Comparison of ENCODE assay signal across 1 cellular context in the genomic region with DNA sequence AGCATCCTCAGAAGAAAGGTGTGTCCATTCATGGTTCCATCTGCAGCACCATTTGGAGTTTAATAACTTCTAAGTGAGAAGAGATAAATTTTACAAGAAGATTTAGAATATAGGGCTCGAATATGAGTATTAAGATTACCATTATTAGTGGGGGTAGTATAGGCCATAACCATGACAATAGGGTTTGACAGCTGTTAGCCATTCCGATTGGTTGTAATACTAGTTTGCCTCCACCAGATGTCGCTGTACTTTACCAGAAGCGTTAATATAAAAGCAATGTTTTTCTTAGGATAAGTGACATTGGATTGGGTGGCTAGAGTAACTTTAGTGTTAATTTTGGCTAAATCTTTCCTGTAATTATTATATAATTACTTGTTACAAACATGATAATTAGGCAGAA.
TF ChIP-seq lines count a peak whose summit lies in the region.

No MANE protein-coding gene starts in this region.

TF ChIP-seq in K562, 482 proteins besides CTCF, POLR2A, EP300 and RAD21 (continued from another document and continues in another):
- TF ChIP-seq, protein P1, sequence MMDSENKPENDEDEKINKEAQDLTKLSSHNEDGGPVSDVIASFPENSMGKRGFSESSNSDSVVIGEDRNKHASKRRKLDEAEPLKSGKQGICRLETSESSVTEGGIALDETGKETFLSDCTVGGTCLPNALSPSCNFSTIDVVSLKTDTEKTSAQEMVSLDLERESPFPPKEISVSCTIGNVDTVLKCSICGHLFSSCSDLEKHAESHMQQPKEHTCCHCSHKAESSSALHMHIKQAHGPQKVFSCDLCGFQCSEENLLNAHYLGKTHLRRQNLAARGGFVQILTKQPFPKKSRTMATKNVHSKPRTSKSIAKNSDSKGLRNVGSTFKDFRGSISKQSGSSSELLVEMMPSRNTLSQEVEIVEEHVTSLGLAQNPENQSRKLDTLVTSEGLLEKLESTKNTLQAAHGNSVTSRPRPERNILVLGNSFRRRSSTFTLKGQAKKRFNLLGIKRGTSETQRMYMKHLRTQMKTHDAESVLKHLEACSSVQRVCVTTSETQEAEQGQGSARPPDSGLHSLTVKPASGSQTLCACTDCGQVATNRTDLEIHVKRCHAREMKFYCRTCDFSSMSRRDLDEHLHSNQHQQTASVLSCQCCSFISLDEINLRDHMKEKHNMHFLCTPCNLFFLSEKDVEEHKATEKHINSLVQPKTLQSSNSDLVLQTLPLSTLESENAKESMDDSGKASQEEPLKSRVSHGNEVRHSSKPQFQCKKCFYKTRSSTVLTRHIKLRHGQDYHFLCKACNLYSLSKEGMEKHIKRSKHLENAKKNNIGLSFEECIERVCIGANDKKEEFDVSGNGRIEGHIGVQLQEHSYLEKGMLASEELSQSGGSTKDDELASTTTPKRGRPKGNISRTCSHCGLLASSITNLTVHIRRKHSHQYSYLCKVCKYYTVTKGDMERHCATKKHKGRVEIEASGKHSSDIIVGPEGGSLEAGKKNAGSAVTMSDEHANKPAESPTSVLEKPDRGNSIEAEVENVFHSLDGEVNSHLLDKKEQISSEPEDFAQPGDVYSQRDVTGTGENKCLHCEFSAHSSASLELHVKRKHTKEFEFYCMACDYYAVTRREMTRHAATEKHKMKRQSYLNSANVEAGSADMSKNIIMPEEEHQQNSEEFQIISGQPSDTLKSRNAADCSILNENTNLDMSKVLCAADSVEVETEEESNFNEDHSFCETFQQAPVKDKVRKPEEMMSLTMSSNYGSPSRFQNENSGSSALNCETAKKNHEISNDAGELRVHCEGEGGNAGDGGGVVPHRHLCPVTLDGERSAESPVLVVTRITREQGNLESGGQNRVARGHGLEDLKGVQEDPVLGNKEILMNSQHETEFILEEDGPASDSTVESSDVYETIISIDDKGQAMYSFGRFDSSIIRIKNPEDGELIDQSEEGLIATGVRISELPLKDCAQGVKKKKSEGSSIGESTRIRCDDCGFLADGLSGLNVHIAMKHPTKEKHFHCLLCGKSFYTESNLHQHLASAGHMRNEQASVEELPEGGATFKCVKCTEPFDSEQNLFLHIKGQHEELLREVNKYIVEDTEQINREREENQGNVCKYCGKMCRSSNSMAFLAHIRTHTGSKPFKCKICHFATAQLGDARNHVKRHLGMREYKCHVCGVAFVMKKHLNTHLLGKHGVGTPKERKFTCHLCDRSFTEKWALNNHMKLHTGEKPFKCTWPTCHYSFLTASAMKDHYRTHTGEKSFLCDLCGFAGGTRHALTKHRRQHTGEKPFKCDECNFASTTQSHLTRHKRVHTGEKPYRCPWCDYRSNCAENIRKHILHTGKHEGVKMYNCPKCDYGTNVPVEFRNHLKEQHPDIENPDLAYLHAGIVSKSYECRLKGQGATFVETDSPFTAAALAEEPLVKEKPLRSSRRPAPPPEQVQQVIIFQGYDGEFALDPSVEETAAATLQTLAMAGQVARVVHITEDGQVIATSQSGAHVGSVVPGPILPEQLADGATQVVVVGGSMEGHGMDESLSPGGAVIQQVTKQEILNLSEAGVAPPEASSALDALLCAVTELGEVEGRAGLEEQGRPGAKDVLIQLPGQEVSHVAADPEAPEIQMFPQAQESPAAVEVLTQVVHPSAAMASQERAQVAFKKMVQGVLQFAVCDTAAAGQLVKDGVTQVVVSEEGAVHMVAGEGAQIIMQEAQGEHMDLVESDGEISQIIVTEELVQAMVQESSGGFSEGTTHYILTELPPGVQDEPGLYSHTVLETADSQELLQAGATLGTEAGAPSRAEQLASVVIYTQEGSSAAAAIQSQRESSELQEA (IDR thresholded peaks at IDR 0.05; ENCODE audit: low read depth): no peak
- TF ChIP-seq KAT7 (CRISPR knock-in tag; IDR thresholded peaks at IDR 0.05; ENCODE audit: borderline replicate concordance) (no peak), EGR1 (conservative IDR thresholded peaks at IDR 0.05) (no peak), SIX5 (IDR thresholded peaks at IDR 0.05; ENCODE audit: borderline replicate concordance in 1 of 2, insufficient read depth in 1 of 2, low read depth in 1 of 2, low read length in 2 of 2) (no peak), DACH1 (IDR thresholded peaks at IDR 0.05; ENCODE audit: partially characterized antibody) (peak; percentile 17), ZFP30 (CRISPR knock-in tag; IDR thresholded peaks at IDR 0.05; ENCODE audit: borderline replicate concordance) (no peak), ZNF780A (CRISPR knock-in tag; IDR thresholded peaks at IDR 0.05) (no peak), CEBPB (tag; IDR thresholded peaks at IDR 0.05) (no peak), ZNF274 (IDR thresholded peaks at IDR 0.05; ENCODE audit: borderline replicate concordance, low read depth, low read length) (no peak), JUND (IDR thresholded peaks at IDR 0.05; ENCODE audit: borderline replicate concordance, low read depth, low read length) (no peak), JUND (tag; IDR thresholded peaks at IDR 0.05; ENCODE audit: borderline replicate concordance, low read depth, low read length) (no peak), CBX1 (IDR thresholded peaks at IDR 0.05; ENCODE audit: low read depth) (0 out of 2 replicates have a peak, but pooled peaks have one; percentile 34), RFX5 (IDR thresholded peaks at IDR 0.05; ENCODE audit: low read depth, low read length) (no peak), ZNF143 (CRISPR knock-in tag; IDR thresholded peaks at IDR 0.05) (no peak), HDAC3 (IDR thresholded peaks at IDR 0.05; ENCODE audit: borderline replicate concordance, partially characterized antibody) (no peak), NBN (IDR thresholded peaks at IDR 0.05; ENCODE audit: low read depth) (no peak)
- TF ChIP-seq, protein P2, sequence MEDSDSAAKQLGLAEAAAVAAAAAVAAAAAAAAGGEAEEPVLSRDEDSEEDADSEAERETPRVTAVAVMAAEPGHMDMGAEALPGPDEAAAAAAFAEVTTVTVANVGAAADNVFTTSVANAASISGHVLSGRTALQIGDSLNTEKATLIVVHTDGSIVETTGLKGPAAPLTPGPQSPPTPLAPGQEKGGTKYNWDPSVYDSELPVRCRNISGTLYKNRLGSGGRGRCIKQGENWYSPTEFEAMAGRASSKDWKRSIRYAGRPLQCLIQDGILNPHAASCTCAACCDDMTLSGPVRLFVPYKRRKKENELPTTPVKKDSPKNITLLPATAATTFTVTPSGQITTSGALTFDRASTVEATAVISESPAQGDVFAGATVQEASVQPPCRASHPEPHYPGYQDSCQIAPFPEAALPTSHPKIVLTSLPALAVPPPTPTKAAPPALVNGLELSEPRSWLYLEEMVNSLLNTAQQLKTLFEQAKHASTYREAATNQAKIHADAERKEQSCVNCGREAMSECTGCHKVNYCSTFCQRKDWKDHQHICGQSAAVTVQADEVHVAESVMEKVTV (CRISPR knock-in tag; IDR thresholded peaks at IDR 0.05): 0 out of 2 replicates have a peak, but pooled peaks have one; percentile 14
- TF ChIP-seq, protein P3, sequence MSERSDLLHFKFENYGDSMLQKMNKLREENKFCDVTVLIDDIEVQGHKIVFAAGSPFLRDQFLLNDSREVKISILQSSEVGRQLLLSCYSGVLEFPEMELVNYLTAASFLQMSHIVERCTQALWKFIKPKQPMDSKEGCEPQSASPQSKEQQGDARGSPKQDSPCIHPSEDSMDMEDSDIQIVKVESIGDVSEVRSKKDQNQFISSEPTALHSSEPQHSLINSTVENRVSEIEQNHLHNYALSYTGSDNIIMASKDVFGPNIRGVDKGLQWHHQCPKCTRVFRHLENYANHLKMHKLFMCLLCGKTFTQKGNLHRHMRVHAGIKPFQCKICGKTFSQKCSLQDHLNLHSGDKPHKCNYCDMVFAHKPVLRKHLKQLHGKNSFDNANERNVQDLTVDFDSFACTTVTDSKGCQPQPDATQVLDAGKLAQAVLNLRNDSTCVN (CRISPR knock-in tag; IDR thresholded peaks at IDR 0.05): no peak
- TF ChIP-seq, protein P4, sequence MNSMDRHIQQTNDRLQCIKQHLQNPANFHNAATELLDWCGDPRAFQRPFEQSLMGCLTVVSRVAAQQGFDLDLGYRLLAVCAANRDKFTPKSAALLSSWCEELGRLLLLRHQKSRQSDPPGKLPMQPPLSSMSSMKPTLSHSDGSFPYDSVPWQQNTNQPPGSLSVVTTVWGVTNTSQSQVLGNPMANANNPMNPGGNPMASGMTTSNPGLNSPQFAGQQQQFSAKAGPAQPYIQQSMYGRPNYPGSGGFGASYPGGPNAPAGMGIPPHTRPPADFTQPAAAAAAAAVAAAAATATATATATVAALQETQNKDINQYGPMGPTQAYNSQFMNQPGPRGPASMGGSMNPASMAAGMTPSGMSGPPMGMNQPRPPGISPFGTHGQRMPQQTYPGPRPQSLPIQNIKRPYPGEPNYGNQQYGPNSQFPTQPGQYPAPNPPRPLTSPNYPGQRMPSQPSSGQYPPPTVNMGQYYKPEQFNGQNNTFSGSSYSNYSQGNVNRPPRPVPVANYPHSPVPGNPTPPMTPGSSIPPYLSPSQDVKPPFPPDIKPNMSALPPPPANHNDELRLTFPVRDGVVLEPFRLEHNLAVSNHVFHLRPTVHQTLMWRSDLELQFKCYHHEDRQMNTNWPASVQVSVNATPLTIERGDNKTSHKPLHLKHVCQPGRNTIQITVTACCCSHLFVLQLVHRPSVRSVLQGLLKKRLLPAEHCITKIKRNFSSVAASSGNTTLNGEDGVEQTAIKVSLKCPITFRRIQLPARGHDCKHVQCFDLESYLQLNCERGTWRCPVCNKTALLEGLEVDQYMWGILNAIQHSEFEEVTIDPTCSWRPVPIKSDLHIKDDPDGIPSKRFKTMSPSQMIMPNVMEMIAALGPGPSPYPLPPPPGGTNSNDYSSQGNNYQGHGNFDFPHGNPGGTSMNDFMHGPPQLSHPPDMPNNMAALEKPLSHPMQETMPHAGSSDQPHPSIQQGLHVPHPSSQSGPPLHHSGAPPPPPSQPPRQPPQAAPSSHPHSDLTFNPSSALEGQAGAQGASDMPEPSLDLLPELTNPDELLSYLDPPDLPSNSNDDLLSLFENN (IDR thresholded peaks at IDR 0.05; ENCODE audit: low read depth in 2 of 2, low read length in 2 of 2): no peak
- TF ChIP-seq, protein P5, sequence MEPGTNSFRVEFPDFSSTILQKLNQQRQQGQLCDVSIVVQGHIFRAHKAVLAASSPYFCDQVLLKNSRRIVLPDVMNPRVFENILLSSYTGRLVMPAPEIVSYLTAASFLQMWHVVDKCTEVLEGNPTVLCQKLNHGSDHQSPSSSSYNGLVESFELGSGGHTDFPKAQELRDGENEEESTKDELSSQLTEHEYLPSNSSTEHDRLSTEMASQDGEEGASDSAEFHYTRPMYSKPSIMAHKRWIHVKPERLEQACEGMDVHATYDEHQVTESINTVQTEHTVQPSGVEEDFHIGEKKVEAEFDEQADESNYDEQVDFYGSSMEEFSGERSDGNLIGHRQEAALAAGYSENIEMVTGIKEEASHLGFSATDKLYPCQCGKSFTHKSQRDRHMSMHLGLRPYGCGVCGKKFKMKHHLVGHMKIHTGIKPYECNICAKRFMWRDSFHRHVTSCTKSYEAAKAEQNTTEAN (CRISPR knock-in tag; IDR thresholded peaks at IDR 0.05): no peak
- TF ChIP-seq, protein P6, sequence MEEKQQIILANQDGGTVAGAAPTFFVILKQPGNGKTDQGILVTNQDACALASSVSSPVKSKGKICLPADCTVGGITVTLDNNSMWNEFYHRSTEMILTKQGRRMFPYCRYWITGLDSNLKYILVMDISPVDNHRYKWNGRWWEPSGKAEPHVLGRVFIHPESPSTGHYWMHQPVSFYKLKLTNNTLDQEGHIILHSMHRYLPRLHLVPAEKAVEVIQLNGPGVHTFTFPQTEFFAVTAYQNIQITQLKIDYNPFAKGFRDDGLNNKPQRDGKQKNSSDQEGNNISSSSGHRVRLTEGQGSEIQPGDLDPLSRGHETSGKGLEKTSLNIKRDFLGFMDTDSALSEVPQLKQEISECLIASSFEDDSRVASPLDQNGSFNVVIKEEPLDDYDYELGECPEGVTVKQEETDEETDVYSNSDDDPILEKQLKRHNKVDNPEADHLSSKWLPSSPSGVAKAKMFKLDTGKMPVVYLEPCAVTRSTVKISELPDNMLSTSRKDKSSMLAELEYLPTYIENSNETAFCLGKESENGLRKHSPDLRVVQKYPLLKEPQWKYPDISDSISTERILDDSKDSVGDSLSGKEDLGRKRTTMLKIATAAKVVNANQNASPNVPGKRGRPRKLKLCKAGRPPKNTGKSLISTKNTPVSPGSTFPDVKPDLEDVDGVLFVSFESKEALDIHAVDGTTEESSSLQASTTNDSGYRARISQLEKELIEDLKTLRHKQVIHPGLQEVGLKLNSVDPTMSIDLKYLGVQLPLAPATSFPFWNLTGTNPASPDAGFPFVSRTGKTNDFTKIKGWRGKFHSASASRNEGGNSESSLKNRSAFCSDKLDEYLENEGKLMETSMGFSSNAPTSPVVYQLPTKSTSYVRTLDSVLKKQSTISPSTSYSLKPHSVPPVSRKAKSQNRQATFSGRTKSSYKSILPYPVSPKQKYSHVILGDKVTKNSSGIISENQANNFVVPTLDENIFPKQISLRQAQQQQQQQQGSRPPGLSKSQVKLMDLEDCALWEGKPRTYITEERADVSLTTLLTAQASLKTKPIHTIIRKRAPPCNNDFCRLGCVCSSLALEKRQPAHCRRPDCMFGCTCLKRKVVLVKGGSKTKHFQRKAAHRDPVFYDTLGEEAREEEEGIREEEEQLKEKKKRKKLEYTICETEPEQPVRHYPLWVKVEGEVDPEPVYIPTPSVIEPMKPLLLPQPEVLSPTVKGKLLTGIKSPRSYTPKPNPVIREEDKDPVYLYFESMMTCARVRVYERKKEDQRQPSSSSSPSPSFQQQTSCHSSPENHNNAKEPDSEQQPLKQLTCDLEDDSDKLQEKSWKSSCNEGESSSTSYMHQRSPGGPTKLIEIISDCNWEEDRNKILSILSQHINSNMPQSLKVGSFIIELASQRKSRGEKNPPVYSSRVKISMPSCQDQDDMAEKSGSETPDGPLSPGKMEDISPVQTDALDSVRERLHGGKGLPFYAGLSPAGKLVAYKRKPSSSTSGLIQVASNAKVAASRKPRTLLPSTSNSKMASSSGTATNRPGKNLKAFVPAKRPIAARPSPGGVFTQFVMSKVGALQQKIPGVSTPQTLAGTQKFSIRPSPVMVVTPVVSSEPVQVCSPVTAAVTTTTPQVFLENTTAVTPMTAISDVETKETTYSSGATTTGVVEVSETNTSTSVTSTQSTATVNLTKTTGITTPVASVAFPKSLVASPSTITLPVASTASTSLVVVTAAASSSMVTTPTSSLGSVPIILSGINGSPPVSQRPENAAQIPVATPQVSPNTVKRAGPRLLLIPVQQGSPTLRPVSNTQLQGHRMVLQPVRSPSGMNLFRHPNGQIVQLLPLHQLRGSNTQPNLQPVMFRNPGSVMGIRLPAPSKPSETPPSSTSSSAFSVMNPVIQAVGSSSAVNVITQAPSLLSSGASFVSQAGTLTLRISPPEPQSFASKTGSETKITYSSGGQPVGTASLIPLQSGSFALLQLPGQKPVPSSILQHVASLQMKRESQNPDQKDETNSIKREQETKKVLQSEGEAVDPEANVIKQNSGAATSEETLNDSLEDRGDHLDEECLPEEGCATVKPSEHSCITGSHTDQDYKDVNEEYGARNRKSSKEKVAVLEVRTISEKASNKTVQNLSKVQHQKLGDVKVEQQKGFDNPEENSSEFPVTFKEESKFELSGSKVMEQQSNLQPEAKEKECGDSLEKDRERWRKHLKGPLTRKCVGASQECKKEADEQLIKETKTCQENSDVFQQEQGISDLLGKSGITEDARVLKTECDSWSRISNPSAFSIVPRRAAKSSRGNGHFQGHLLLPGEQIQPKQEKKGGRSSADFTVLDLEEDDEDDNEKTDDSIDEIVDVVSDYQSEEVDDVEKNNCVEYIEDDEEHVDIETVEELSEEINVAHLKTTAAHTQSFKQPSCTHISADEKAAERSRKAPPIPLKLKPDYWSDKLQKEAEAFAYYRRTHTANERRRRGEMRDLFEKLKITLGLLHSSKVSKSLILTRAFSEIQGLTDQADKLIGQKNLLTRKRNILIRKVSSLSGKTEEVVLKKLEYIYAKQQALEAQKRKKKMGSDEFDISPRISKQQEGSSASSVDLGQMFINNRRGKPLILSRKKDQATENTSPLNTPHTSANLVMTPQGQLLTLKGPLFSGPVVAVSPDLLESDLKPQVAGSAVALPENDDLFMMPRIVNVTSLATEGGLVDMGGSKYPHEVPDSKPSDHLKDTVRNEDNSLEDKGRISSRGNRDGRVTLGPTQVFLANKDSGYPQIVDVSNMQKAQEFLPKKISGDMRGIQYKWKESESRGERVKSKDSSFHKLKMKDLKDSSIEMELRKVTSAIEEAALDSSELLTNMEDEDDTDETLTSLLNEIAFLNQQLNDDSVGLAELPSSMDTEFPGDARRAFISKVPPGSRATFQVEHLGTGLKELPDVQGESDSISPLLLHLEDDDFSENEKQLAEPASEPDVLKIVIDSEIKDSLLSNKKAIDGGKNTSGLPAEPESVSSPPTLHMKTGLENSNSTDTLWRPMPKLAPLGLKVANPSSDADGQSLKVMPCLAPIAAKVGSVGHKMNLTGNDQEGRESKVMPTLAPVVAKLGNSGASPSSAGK (IDR thresholded peaks at IDR 0.05): no peak
